In genomic region chr20:47535088-47535487, GRCh38 we compare ENCODE assay signal across 16 cellular contexts. TPM values are rescaled to one million over a fixed set of nuclear protein-coding genes. Genes with fewer than 3 reads are reported as not detected.
DNase-seq lines count a peak whose midpoint lies in the region; ATAC-seq and TF ChIP-seq lines count a peak whose summit lies in the region.
"Had no signal": no experiment of that assay in that cellular context is flagged by ENCODE, and none has a peak within 500 bp of the region (broad histone marks: within the 10 kb centered on the region; RNA-seq: fewer than 3 reads in every experiment).

No MANE protein-coding gene starts in this region.

- in situ Hi-C loops in astrocyte of the cerebellum (cut with HindIII; ENCODE audit: low sequenced_read_pairs), result no loop called here

- no peaks in the 10 kb centered on the region for H3K27me3 ChIP-seq in body of pancreas
- H3K27me3 ChIP-seq: cardiac muscle cell had no signal

- no peaks in the 10 kb centered on the region for H3K9me3 ChIP-seq in body of pancreas

- no peaks in the 10 kb centered on the region for H3K36me3 ChIP-seq in body of pancreas (replicated peaks in 1 of 2; ENCODE audit: insufficient read depth in 1 of 2, low read depth in 2 of 2)
- H3K36me3 ChIP-seq: cardiac muscle cell had no signal

- ATAC-seq in body of pancreas, result no peak
- ATAC-seq: naive thymus-derived CD4-positive, alpha-beta T cell; sciatic nerve had no signal

- peaks cover 18% of the 10 kb centered on the region for H3K4me1 Mint-ChIP-seq in nephron progenitor cell

- H3K4me1 ChIP-seq in body of pancreas, result peaks cover 14% of the 10 kb centered on the region

- H3K9me3 Mint-ChIP-seq in nephron progenitor cell, result no peaks in the 10 kb centered on the region
- H3K9me3 Mint-ChIP-seq: immature natural killer cell had no signal

- no peak overlapping the region for H3K27ac Mint-ChIP-seq in nephron progenitor cell

- WGBS in body of pancreas, 2 donors, result 85 to 98% methylated on average over 4 to 8 of the region's 8 CpGs

- no peak overlapping the region for H3K4me3 ChIP-seq in GM12864 (ENCODE audit: low read depth, low read length)
- H3K4me3 ChIP-seq in astrocyte of the cerebellum (ENCODE audit: low read depth, low read length), result no peak overlapping the region
- no peak overlapping the region for H3K4me3 ChIP-seq in body of pancreas
- H3K4me3 ChIP-seq: cardiac muscle cell had no signal

- no peak overlapping the region for H3K4me3 Mint-ChIP-seq in nephron progenitor cell
- H3K4me3 Mint-ChIP-seq: immature natural killer cell had no signal

- no peak overlapping the region for H3K27ac ChIP-seq in body of pancreas
- H3K27ac ChIP-seq: cardiac muscle cell, HL-60 had no signal

- peaks cover 3% of the 10 kb centered on the region for H3K27me3 Mint-ChIP-seq in nephron progenitor cell (ENCODE audit: low read depth, poor library complexity)
- H3K27me3 Mint-ChIP-seq: naive thymus-derived CD4-positive, alpha-beta T cell had no signal

- DNase-seq in GM12864 (ENCODE audit: low read depth) (no peak), HuH-7.5 (ENCODE audit: low spot score) (peak; percentile 65), astrocyte of the cerebellum (ENCODE audit: low read depth) (no peak), nephron progenitor cell (peak; percentile 14), AML-193 (lab: John Stamatoyannopoulos, UW) (no peak), NCI-H2107 treated with DMSO at 0.1 percent for 48 hours (lab: John Stamatoyannopoulos, UW; ENCODE audit: unreplicated experiment) (no peak), body of pancreas (no peak)
- DNase-seq: activated effector memory CD4-positive, alpha-beta T cell treated with anti-CD3 and anti-CD28 coated beads, Interleukin-2, amount 50 U/mL, for 16 hours; DMS53; immature natural killer cell; naive thymus-derived CD4-positive, alpha-beta T cell; NCI-H1048; NCI-H774 had no signal

- TF ChIP-seq CTCF in GM12864 (IDR thresholded peaks at IDR 0.05; ENCODE audit: low read depth, low read length, missing control alignments) (peak; percentile 56), astrocyte of the cerebellum (IDR thresholded peaks at IDR 0.05; ENCODE audit: low read depth, low read length, missing control alignments) (peak; percentile 27), nephron progenitor cell (IDR thresholded peaks at IDR 0.05) (no peak), body of pancreas (IDR thresholded peaks at IDR 0.05) (no peak)

- H3K36me3 Mint-ChIP-seq in nephron progenitor cell (ENCODE audit: low read depth), result peaks cover 21% of the 10 kb centered on the region

- TF ChIP-seq POLR2A in body of pancreas (IDR thresholded peaks at IDR 0.05), result no peak

- intact Hi-C loops in body of pancreas (cut with DNase I), result no loop called here

RNA-seq across cellular contexts. Expression of gene NCOA3, which starts 33.4 kb away (rescaled TPM):
- 10 to 100 TPM; 14.8 to 17.1 TPM for total RNA-seq in body of pancreas

Comparison
In these comparisons a context has a peak if more than half of its experiments do, and no peak if none do; other contexts are left out.
1. DNase-seq: peak in HuH-7.5 (single experiment) and nephron progenitor cell (single experiment); none in GM12864 (single experiment), astrocyte of the cerebellum (single experiment), AML-193 (0 of 2), NCI-H2107 treated with DMSO at 0.1 percent for 48 hours (single experiment) and body of pancreas (0 of 4).
2. CTCF ChIP-seq: peak in GM12864 (single experiment) and astrocyte of the cerebellum (single experiment); none in nephron progenitor cell (single experiment) and body of pancreas (0 of 7).